25 cellular contexts compared by ENCODE assay signal in the genomic region with DNA sequence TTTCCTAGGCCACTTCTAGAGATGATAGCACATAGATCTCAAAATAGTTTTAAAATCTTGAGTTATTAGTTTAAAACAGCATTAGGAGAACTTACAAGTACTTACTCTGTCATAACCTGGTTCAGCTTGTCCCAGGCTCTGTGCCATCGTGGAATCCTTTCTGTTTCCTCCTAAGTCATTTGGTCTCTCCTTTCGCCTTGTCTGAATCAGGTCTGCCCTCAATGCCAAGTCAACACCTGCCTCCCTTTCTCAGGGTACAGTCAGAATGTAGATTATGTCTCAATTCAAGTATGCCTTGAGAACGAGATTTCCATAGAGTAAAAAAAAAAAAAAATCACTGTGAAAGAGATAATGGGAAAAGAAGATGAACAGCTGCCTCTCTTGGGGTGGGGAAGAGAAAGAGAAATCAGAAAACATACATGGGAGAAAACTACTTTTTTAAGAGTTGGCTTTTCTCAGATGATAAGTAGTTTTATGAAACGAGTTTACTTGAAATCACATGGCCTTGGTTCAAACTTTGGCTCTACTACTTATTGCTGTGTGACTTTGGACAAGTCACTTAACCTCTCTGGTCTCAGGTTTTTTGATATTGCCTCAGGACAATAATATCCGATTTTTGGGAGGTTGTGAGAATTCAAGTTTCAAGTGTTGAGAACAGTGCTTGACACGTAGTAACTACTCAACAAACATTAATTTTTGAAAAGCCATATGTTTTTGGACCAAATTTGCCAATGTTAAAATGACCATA.
"Had no signal": no experiment of that assay in that cellular context is flagged by ENCODE, and none has a peak within 500 bp of the region (broad histone marks: within the 10 kb centered on the region; RNA-seq: fewer than 3 reads in every experiment).

No MANE protein-coding gene starts in this region.

- FAIRE-seq: colon had no signal

- H3K27ac ChIP-seq: dorsolateral prefrontal cortex, esophagus muscularis mucosa, heart right ventricle, lower lobe of right lung, ovary, testis, tibial artery had no signal

- H3K4me3 ChIP-seq: dorsolateral prefrontal cortex, esophagus muscularis mucosa, heart right ventricle, lower lobe of right lung, ovary, smooth muscle cell, testis, tibial artery had no signal

- H3K36me3 ChIP-seq: esophagus muscularis mucosa, heart right ventricle, lower lobe of right lung, ovary, tibial artery had no signal

- H3K4me1 ChIP-seq: esophagus muscularis mucosa, heart right ventricle, lower lobe of right lung, testis, tibial artery had no signal

- DNase-seq: dorsolateral prefrontal cortex; effector CD4-positive, alpha-beta T cell; foreskin melanocyte; glutamatergic neuron; heart right ventricle; hypothalamus; immature natural killer cell; islet precursor cell; left ventricle myocardium superior; lower lobe of right lung; natural killer cell; occipital lobe; ovary; stimulated activated CD4-positive, alpha-beta T cell treated with anti-CD3 and anti-CD28 coated beads, Interleukin-12 subunit alpha, Interleukin-12 subunit beta, amount 100 ng/mL, for 4 hours; stimulated activated CD4-positive, alpha-beta T cell treated with anti-CD3 and anti-CD28 coated beads, Interleukin-2, amount 100 ng/mL, for 24 hours; stimulated activated CD4-positive, alpha-beta T cell treated with anti-CD3 and anti-CD28 coated beads, Interleukin-4, amount 100 ng/mL, for 24 hours; stimulated activated naive CD4-positive, alpha-beta T cell treated with Interleukin-2 at 50 U/mL for 16 hours; substantia nigra; testis; tibial artery had no signal

- ATAC-seq: heart right ventricle; left ventricle myocardium superior; natural killer cell; sciatic nerve; stimulated activated effector memory CD8-positive, alpha-beta T cell treated with anti-CD3 and anti-CD28 coated beads, Interleukin-12 subunit alpha, Interleukin-12 subunit beta, amount 100 ng/mL, for 72 hours had no signal

- H3K27me3 ChIP-seq: esophagus muscularis mucosa, heart right ventricle, ovary, testis, tibial artery had no signal

- H3K4me2 ChIP-seq: smooth muscle cell had no signal

- H3K9me3 ChIP-seq: esophagus muscularis mucosa, ovary, testis, tibial artery had no signal
